Comparison of ENCODE assay signal across 22 cellular contexts in the genomic region with DNA sequence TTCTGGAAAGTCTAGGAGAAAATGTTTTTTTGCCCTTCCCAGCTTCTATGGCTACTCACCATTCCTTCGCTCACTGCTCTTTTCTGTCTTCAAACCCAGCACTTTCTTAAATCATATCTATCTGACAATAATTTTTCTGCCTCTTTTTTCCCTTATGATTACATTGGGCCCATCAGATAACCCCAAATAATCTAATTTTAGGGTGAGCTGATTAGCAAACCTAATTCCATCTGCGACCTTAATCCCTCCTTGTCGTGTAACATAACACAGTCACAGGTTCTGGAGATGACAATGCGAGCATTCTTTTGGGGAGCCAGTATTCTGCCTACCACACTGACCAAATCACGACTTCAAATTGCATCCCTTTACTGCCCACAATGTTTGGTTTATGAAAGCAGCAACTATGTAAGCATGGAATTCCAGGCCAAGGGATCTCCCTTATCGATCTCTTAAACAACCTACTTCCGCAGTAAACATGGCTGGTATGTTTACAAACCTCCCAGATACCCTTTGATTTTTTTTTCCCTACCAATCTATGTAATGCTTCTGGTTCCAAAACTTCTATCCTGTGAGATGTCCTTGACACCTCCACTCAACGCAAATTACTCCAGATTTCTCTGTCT.
"Had no signal": no experiment of that assay in that cellular context is flagged by ENCODE, and none has a peak within 500 bp of the region (broad histone marks: within the 10 kb centered on the region; RNA-seq: fewer than 3 reads in every experiment).

No MANE protein-coding gene starts in this region.

- H3K36me3 ChIP-seq: gastroesophageal sphincter, pancreas, right atrium auricular region, spleen, tibial nerve, WERI-Rb-1 had no signal

- DNase-seq: activated CD4-positive, alpha-beta T cell treated with anti-CD3 and anti-CD28 coated beads, Interleukin-2, amount 10 ng/mL, durations not matched to agents 7 days and 5 days; activated CD4-positive, CD25-positive, alpha-beta regulatory T cell treated with anti-CD3 and anti-CD28 coated beads, Interleukin-2, amount 50 U/mL, for 72 hours; activated CD8-positive, alpha-beta T cell treated with anti-CD3 and anti-CD28 coated beads for 36 hours; activated T-cell treated with anti-CD3 and anti-CD28 coated beads, Interleukin-2, amount 50 U/mL, for 48 hours; anterior cingulate cortex; effector memory CD8-positive, alpha-beta T cell; erythroblast; hippocampal formation; left cardiac atrium; left ventricle myocardium superior; midbrain; naive thymus-derived CD4-positive, alpha-beta T cell; pancreas; psoas muscle; spleen; stimulated activated naive CD4-positive, alpha-beta T cell; T-helper 9 cell; WERI-Rb-1 had no signal

- H3K27ac ChIP-seq: coronary artery, gastroesophageal sphincter, pancreas, psoas muscle, right atrium auricular region, spleen, tibial nerve, WERI-Rb-1 had no signal

- H3K9me3 ChIP-seq: gastroesophageal sphincter, pancreas, psoas muscle, right atrium auricular region, spleen, tibial nerve had no signal

- H3K4me1 ChIP-seq: gastroesophageal sphincter, pancreas, psoas muscle, right atrium auricular region had no signal

- H3K27me3 ChIP-seq: gastroesophageal sphincter, pancreas, right atrium auricular region, spleen, tibial nerve had no signal

- H3K4me3 ChIP-seq: coronary artery, gastroesophageal sphincter, pancreas, psoas muscle, right atrium auricular region, spleen, tibial nerve had no signal
